In the genomic region with DNA sequence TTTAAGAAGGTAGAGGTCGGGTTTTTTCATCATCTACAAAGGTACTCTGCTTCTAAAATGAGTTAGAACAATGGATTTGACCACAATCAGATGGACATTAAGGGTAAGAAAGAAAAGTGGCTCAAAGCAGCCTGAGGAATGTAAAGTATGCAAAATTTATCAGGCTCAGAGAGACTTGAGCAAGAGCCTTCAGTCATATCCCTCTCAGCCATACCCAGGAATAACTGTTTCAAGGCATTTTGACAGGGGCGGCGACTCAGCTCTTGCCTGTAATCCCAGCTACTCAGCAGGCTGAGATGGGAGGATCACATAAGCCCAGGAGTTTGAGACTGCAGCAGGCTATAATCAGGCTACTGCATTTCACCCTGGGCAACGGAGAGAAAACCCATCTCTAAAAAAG, we compare ENCODE assay signal across 12 cellular contexts. TPM values are rescaled to one million over a fixed set of nuclear protein-coding genes. Genes with fewer than 3 reads are reported as not detected.
A peak's percentile ranks its signal among the peaks of the same experiment; 100 is the strongest.
DNase-seq lines count a peak whose midpoint lies in the region; ATAC-seq and TF ChIP-seq lines count a peak whose summit lies in the region.
"Had no signal": no experiment of that assay in that cellular context is flagged by ENCODE, and none has a peak within 500 bp of the region (broad histone marks: within the 10 kb centered on the region; RNA-seq: fewer than 3 reads in every experiment).

No MANE protein-coding gene starts in this region.

- peaks cover under 1% of the 10 kb centered on the region; the same call in 1 of the 2 replicates for H3K27me3 Mint-ChIP-seq in HFFc6 (ENCODE audit: insufficient read depth)
- H3K27me3 Mint-ChIP-seq in effector memory CD8-positive, alpha-beta T cell, result no peaks in the 10 kb centered on the region
- H3K27me3 Mint-ChIP-seq: activated naive CD4-positive, alpha-beta T cell treated with anti-CD3 and anti-CD28 coated beads, Interleukin-2, amount 50 U/mL, for 24 hours had no signal

- H3K27me3 ChIP-seq in adipocyte (replicated peaks; ENCODE audit: control insufficient read depth, insufficient read depth, low read length), result no peaks in the 10 kb centered on the region
- no peaks in the 10 kb centered on the region for H3K27me3 ChIP-seq in right lobe of liver

- no peak for TF ChIP-seq POLR2A in right lobe of liver (IDR thresholded peaks at IDR 0.05)

- H3K27ac Mint-ChIP-seq in HFFc6, result peak overlapping the region; percentile 65
- no peak overlapping the region for H3K27ac Mint-ChIP-seq in effector memory CD8-positive, alpha-beta T cell
- H3K27ac Mint-ChIP-seq: activated naive CD4-positive, alpha-beta T cell treated with anti-CD3 and anti-CD28 coated beads, Interleukin-2, amount 50 U/mL, for 24 hours had no signal

- peaks cover 26% of the 10 kb centered on the region for H3K36me3 ChIP-seq in adipocyte (ENCODE audit: control insufficient read depth, insufficient read depth, low read length, severe bottlenecking)
- peaks cover 0 to 9% (median 1%) of the 10 kb centered on the region in 4 donors for H3K36me3 ChIP-seq in right lobe of liver

- no peak overlapping the region for H3K27ac ChIP-seq in right lobe of liver

- WGBS in right lobe of liver (ENCODE audit: insufficient coverage, low coverage, low lambda C conversion rate, missing lambda C conversion rate), result 88% methylated on average over 4 of the region's 4 CpGs

- TF ChIP-seq CTCF in HFFc6 (IDR thresholded peaks at IDR 0.05) (no peak), right lobe of liver (IDR thresholded peaks at IDR 0.05) (no peak)

- peak; percentile 80 for DNase-seq in HFFc6
- DNase-seq in adipocyte (ENCODE audit: low read depth), result peak; percentile 86
- DNase-seq in glomerular visceral epithelial cell (ENCODE audit: extremely low spot score), result peak; percentile 77
- no peak for DNase-seq in effector memory CD8-positive, alpha-beta T cell
- no peak for DNase-seq in stimulated activated CD4-positive, alpha-beta T cell treated with anti-CD3 and anti-CD28 coated beads, Interleukin-2, amount 100 ng/mL, for 48 hours
- DNase-seq in right lobe of liver, result no peak
- DNase-seq: DMS 273 treated with DMSO at 0.1 percent for 48 hours; effector CD4-positive, alpha-beta T cell; right cardiac atrium; substantia nigra had no signal

- peak overlapping the region; percentile 19 for H3K4me3 Mint-ChIP-seq in HFFc6
- H3K4me3 Mint-ChIP-seq in effector memory CD8-positive, alpha-beta T cell, result no peak overlapping the region
- H3K4me3 Mint-ChIP-seq: activated naive CD4-positive, alpha-beta T cell treated with anti-CD3 and anti-CD28 coated beads, Interleukin-2, amount 50 U/mL, for 24 hours had no signal

- no peak for ATAC-seq in effector memory CD8-positive, alpha-beta T cell (replicated peaks)
- ATAC-seq in HG02678 (IDR thresholded peaks at IDR 0.05; ENCODE audit: unreplicated experiment), result no peak
- no peak for ATAC-seq in right lobe of liver
- ATAC-seq: right cardiac atrium had no signal

- peaks cover 19% of the 10 kb centered on the region for H3K4me1 ChIP-seq in adipocyte (ENCODE audit: control insufficient read depth, insufficient read depth, low read length)
- peaks cover 0 to 14% (median 4%) of the 10 kb centered on the region in 4 donors for H3K4me1 ChIP-seq in right lobe of liver

- intact Hi-C loops in right lobe of liver (cut with DNase I), result no loop called here

- H3K9me3 ChIP-seq in adipocyte (ENCODE audit: control insufficient read depth, low read length) (no peaks in the 10 kb centered on the region), right lobe of liver (no peaks in the 10 kb centered on the region)

- H3K4me3 ChIP-seq in adipocyte (ENCODE audit: low read length) (no peak overlapping the region), right lobe of liver (no peak overlapping the region)

- peaks cover 36% of the 10 kb centered on the region for H3K4me1 Mint-ChIP-seq in HFFc6 (ENCODE audit: low read depth)
- H3K4me1 Mint-ChIP-seq in effector memory CD8-positive, alpha-beta T cell (ENCODE audit: low read depth in 2 of 2), result peaks cover 21 to 36% of the 10 kb centered on the region in 2 donors

- H3K9ac ChIP-seq in adipocyte (ENCODE audit: low read length), result no peak overlapping the region

- no peaks in the 10 kb centered on the region for H3K9me3 Mint-ChIP-seq in HFFc6
- no peaks in the 10 kb centered on the region for H3K9me3 Mint-ChIP-seq in effector memory CD8-positive, alpha-beta T cell
- H3K9me3 Mint-ChIP-seq: activated naive CD4-positive, alpha-beta T cell treated with anti-CD3 and anti-CD28 coated beads, Interleukin-2, amount 50 U/mL, for 24 hours had no signal

- H3K36me3 Mint-ChIP-seq in HFFc6 (ENCODE audit: low read depth), result peaks cover 32% of the 10 kb centered on the region
- peaks cover 44% of the 10 kb centered on the region for H3K36me3 Mint-ChIP-seq in effector memory CD8-positive, alpha-beta T cell (ENCODE audit: insufficient read depth)

RNA-seq across cellular contexts. Expression of a gene that starts 38.8 kb away (rescaled TPM):
- 1 to 10 TPM in 3 of 6 experiments, under 1 TPM in 3; 0.85 to 1.5 (median 1.1) TPM for total RNA-seq in HFFc6 (2021; fragmentation: NEBNext Ultra II Directional; extraction: Animal tissue kit (Norgen Biotek cat#: 25700))
- 1 to 10 TPM in 1 of 6 experiments, under 1 TPM in 5; 0.21 to 1.1 (median 0.41) TPM for total RNA-seq in right lobe of liver

RNA-seq across cellular contexts. Expression of a gene that starts 41.8 kb away (rescaled TPM):
- total RNA-seq in HFFc6 (2021; fragmentation: NEBNext Ultra II Directional; extraction: Animal tissue kit (Norgen Biotek cat#: 25700)), result 10 to 100 TPM; 29.1 to 34.3 (median 31.8) TPM
- total RNA-seq in right lobe of liver, result 10 to 100 TPM in 5 of 6 experiments, 1 to 10 TPM in 1; 9.6 to 16.3 (median 12.1) TPM

Comparison
In these comparisons a context has a peak if more than half of its experiments do, and no peak if none do; other contexts are left out.
1. DNase-seq: peak in HFFc6 (single experiment), adipocyte (single experiment) and glomerular visceral epithelial cell (single experiment); none in effector memory CD8-positive, alpha-beta T cell (0 of 3), stimulated activated CD4-positive, alpha-beta T cell treated with anti-CD3 and anti-CD28 coated beads, Interleukin-2, amount 100 ng/mL, for 48 hours (0 of 2) and right lobe of liver (0 of 3).